18 cellular contexts compared by ENCODE assay signal in genomic region chr17:44807093-44807816, GRCh38. TPM values are rescaled to one million over a fixed set of nuclear protein-coding genes. Genes with fewer than 3 reads are reported as not detected.
DNase-seq lines count a peak whose midpoint lies in the region; ATAC-seq and TF ChIP-seq lines count a peak whose summit lies in the region.
"Had no signal": no experiment of that assay in that cellular context is flagged by ENCODE, and none has a peak within 500 bp of the region (broad histone marks: within the 10 kb centered on the region; RNA-seq: fewer than 3 reads in every experiment).

No MANE protein-coding gene starts in this region.

- H3K9me3 ChIP-seq in right cardiac atrium (ENCODE audit: control insufficient read depth, low read length) (no peaks in the 10 kb centered on the region), muscle layer of colon (ENCODE audit: low read length) (no peaks in the 10 kb centered on the region)
- H3K9me3 ChIP-seq: SJCRH30 had no signal

- ATAC-seq in right cardiac atrium (no peak), Right ventricle myocardium superior (ENCODE audit: poor library complexity) (no peak), HG03469 (IDR thresholded peaks at IDR 0.05; ENCODE audit: unreplicated experiment) (no peak)
- ATAC-seq: HCT116 had no signal

- 78% methylated on average over 4 of the region's 4 CpGs for WGBS in right cardiac atrium

- peaks cover 40% of the 10 kb centered on the region for H3K4me1 Mint-ChIP-seq in chondrocyte (ENCODE audit: low read depth)

- H3K4me3 ChIP-seq in right cardiac atrium (ENCODE audit: low read length) (no peak overlapping the region), muscle layer of colon (ENCODE audit: low read depth in 1 of 2, low read length in 2 of 2) (no peak overlapping the region)
- H3K4me3 ChIP-seq: SJCRH30 had no signal

- H3K27ac Mint-ChIP-seq in chondrocyte (ENCODE audit: unreplicated experiment) = peak overlapping the region; percentile 5

- no peak for TF ChIP-seq CTCF in chondrocyte (IDR thresholded peaks at IDR 0.05)

- peaks cover 14% of the 10 kb centered on the region for H3K36me3 Mint-ChIP-seq in chondrocyte (ENCODE audit: low read depth)

- H3K36me3 ChIP-seq in muscle layer of colon (ENCODE audit: insufficient read depth, low read length) = peaks cover 9% of the 10 kb centered on the region

- no peaks in the 10 kb centered on the region for H3K27me3 ChIP-seq in right cardiac atrium (ENCODE audit: control insufficient read depth, insufficient read depth)
- no peaks in the 10 kb centered on the region for H3K27me3 ChIP-seq in muscle layer of colon (ENCODE audit: control insufficient read depth in 1 of 2, insufficient read depth in 2 of 2, low read length in 2 of 2)
- H3K27me3 ChIP-seq: SJCRH30 had no signal

- H3K9me3 Mint-ChIP-seq in chondrocyte (ENCODE audit: low read depth) = no peaks in the 10 kb centered on the region

- H3K27ac ChIP-seq in right cardiac atrium (ENCODE audit: low read length) (peak overlapping the region; percentile 37), muscle layer of colon (ENCODE audit: low read depth, low read length) (peak overlapping the region; percentile 88)
- H3K27ac ChIP-seq: C4-2B, SJCRH30 had no signal

- no peak overlapping the region for H3K4me3 Mint-ChIP-seq in chondrocyte (ENCODE audit: unreplicated experiment)

- intact Hi-C loops in right cardiac atrium (cut with DNase I) = no loop called here
- intact Hi-C loops in Right ventricle myocardium superior (cut with DNase I) = no loop called here

- H3K9ac ChIP-seq in muscle layer of colon (ENCODE audit: low read length) = no peak overlapping the region

- H3K4me1 ChIP-seq in right cardiac atrium (ENCODE audit: control insufficient read depth, insufficient read depth, low read length) (peaks cover 9% of the 10 kb centered on the region), muscle layer of colon (ENCODE audit: insufficient read depth, low read length) (peaks cover 68% of the 10 kb centered on the region)
- H3K4me1 ChIP-seq: SJCRH30 had no signal

- no peaks in the 10 kb centered on the region for H3K27me3 Mint-ChIP-seq in chondrocyte (ENCODE audit: low read depth)

- DNase-seq in right cardiac atrium (no peak), Right ventricle myocardium superior (no peak), chondrocyte (ENCODE audit: low spot score) (no peak), NCI-H1694 (lab: John Stamatoyannopoulos, UW) (no peak), SKM-1 treated with dmso at 0.1 percent for 144 hours (lab: John Stamatoyannopoulos, UW; ENCODE audit: unreplicated experiment) (no peak), HUDEP-2 (lab: John Stamatoyannopoulos, UW; ENCODE audit: unreplicated experiment in 76 of 76) (no peak)
- DNase-seq: 8988T, DMS53, KG1, NCI-H1092 treated with DMSO at 0.1 percent for 48 hours, NCI-H774 had no signal

RNA-seq across cellular contexts. Expression of gene GJC1, which starts 22.8 kb away (rescaled TPM):
- total RNA-seq in right cardiac atrium = 10 to 100 TPM; 35.2 to 64.0 (median 48.5) TPM
- 20.8 TPM for polyA plus RNA-seq in right cardiac atrium
- 16.1 TPM for total RNA-seq in Right ventricle myocardium superior
- total RNA-seq in chondrocyte = 26.8 to 50.5 TPM (median 46.4 TPM) in 3 replicates

RNA-seq across cellular contexts. Expression of gene HIGD1B, which starts 40.4 kb away (rescaled TPM):
- total RNA-seq in right cardiac atrium (1 to 10 TPM; 1.6 to 5.5 (median 3.6) TPM), Right ventricle myocardium superior (17.4 TPM), chondrocyte (0.82 to 0.97 TPM in 2 of 3 replicates, not detected in the other)
- polyA plus RNA-seq in right cardiac atrium = 10.3 TPM
- total RNA-seq: MCF 10A, NCI-H460, SJCRH30 had no signal

RNA-seq across cellular contexts. Expression of gene ADAM11, which starts 48.5 kb away (rescaled TPM):
- total RNA-seq in right cardiac atrium (10 to 100 TPM in 3 of 4 donors, 1 to 10 TPM in 1; 9.5 to 43.3 (median 34.0) TPM), Right ventricle myocardium superior (18.5 TPM), chondrocyte (0.44 to 0.49 TPM (median 0.47 TPM) in 3 replicates)
- 21.5 TPM for polyA plus RNA-seq in right cardiac atrium
